In genomic region chr11:47127213-47127612, GRCh38 we compare ENCODE assay signal across 14 cellular contexts.
"Had no signal": no experiment of that assay in that cellular context is flagged by ENCODE, and none has a peak within 500 bp of the region (broad histone marks: within the 10 kb centered on the region; RNA-seq: fewer than 3 reads in every experiment).

No MANE protein-coding gene starts in this region.

- H3K9me3 Mint-ChIP-seq: activated T-cell treated with anti-CD3 and anti-CD28 coated beads, Interleukin-2, amount 50 U/mL, for 4 hours; natural killer cell treated with Interleukin-12 subunit alpha and Interleukin-12 subunit beta and Interleukin-15 and Interleukin-18, amount 100 ng/mL, for 72 hours; stimulated activated effector memory CD8-positive, alpha-beta T cell treated with anti-CD3 and anti-CD28 coated beads, Interleukin-12 subunit alpha, Interleukin-12 subunit beta, amount 100 ng/mL, for 72 hours had no signal

- H3K36me3 ChIP-seq: thoracic aorta, upper lobe of left lung had no signal

- DNase-seq: activated CD4-positive, alpha-beta T cell treated with anti-CD3 and anti-CD28 coated beads, Interleukin-2, amount 50 U/mL, for 1 hour; activated CD4-positive, CD25-positive, alpha-beta regulatory T cell treated with anti-CD3 and anti-CD28 coated beads, Interleukin-2, amount 50 U/mL, for 72 hours; activated CD8-positive, alpha-beta memory T cell treated with anti-CD3 and anti-CD28 coated beads, Interleukin-2, amount 50 U/mL, for 4 hours; activated effector memory CD4-positive, alpha-beta T cell treated with anti-CD3 and anti-CD28 coated beads, Interleukin-2, amount 50 U/mL, for 16 hours; activated naive CD4-positive, alpha-beta T cell treated with anti-CD3 and anti-CD28 coated beads, Interleukin-2, amount 50 U/mL, for 16 hours; activated T-cell treated with anti-CD3 and anti-CD28 coated beads, Interleukin-2, amount 50 U/mL, for 4 hours; cerebellar nuclear complex; cortex of kidney; stimulated activated CD4-positive, alpha-beta T cell treated with anti-CD3 and anti-CD28 coated beads, Interleukin-4, amount 100 ng/mL, for 24 hours; upper lobe of left lung had no signal

- H3K27me3 ChIP-seq: upper lobe of left lung had no signal

- H3K27me3 Mint-ChIP-seq: natural killer cell treated with Interleukin-12 subunit alpha and Interleukin-12 subunit beta and Interleukin-15 and Interleukin-18, amount 100 ng/mL, for 72 hours had no signal

- H3K4me1 Mint-ChIP-seq: stimulated activated effector memory CD8-positive, alpha-beta T cell treated with anti-CD3 and anti-CD28 coated beads, Interleukin-12 subunit alpha, Interleukin-12 subunit beta, amount 100 ng/mL, for 72 hours had no signal

- H3K27ac ChIP-seq: thoracic aorta, upper lobe of left lung had no signal

- H3K9me3 ChIP-seq: thoracic aorta, upper lobe of left lung had no signal

- H3K4me1 ChIP-seq: upper lobe of left lung had no signal

- H3K4me3 ChIP-seq: lung, thoracic aorta, upper lobe of left lung had no signal

- H3K36me3 Mint-ChIP-seq: natural killer cell treated with Interleukin-12 subunit alpha and Interleukin-12 subunit beta and Interleukin-15 and Interleukin-18, amount 100 ng/mL, for 72 hours; stimulated activated effector memory CD8-positive, alpha-beta T cell treated with anti-CD3 and anti-CD28 coated beads, Interleukin-12 subunit alpha, Interleukin-12 subunit beta, amount 100 ng/mL, for 72 hours had no signal

- H3K4me3 Mint-ChIP-seq: activated T-cell treated with anti-CD3 and anti-CD28 coated beads, Interleukin-2, amount 50 U/mL, for 4 hours; natural killer cell treated with Interleukin-12 subunit alpha and Interleukin-12 subunit beta and Interleukin-15 and Interleukin-18, amount 100 ng/mL, for 72 hours; stimulated activated effector memory CD8-positive, alpha-beta T cell treated with anti-CD3 and anti-CD28 coated beads, Interleukin-12 subunit alpha, Interleukin-12 subunit beta, amount 100 ng/mL, for 72 hours had no signal

- H3K27ac Mint-ChIP-seq: natural killer cell treated with Interleukin-12 subunit alpha and Interleukin-12 subunit beta and Interleukin-15 and Interleukin-18, amount 100 ng/mL, for 72 hours; stimulated activated effector memory CD8-positive, alpha-beta T cell treated with anti-CD3 and anti-CD28 coated beads, Interleukin-12 subunit alpha, Interleukin-12 subunit beta, amount 100 ng/mL, for 72 hours had no signal
